ENCODE assay signal across 1 cellular context in genomic region chr12:47534695-47535094, GRCh38.
A peak's percentile ranks its signal among the peaks of the same experiment; 100 is the strongest.
TF ChIP-seq lines count a peak whose summit lies in the region.

No MANE protein-coding gene starts in this region.

TF ChIP-seq in K562, 482 proteins besides CTCF, POLR2A, EP300 and RAD21:
- TF ChIP-seq EHMT2 (IDR thresholded peaks at IDR 0.05): peak; percentile 79
- peak; percentile 61; the same call in 1 of the 2 replicates for TF ChIP-seq MIER1 (IDR thresholded peaks at IDR 0.05; ENCODE audit: low read depth)
- no peak for TF ChIP-seq BRCA1 (IDR thresholded peaks at IDR 0.05)
- TF ChIP-seq BRCA1 (CRISPR knock-in tag; IDR thresholded peaks at IDR 0.05): no peak
